In the genomic region with DNA sequence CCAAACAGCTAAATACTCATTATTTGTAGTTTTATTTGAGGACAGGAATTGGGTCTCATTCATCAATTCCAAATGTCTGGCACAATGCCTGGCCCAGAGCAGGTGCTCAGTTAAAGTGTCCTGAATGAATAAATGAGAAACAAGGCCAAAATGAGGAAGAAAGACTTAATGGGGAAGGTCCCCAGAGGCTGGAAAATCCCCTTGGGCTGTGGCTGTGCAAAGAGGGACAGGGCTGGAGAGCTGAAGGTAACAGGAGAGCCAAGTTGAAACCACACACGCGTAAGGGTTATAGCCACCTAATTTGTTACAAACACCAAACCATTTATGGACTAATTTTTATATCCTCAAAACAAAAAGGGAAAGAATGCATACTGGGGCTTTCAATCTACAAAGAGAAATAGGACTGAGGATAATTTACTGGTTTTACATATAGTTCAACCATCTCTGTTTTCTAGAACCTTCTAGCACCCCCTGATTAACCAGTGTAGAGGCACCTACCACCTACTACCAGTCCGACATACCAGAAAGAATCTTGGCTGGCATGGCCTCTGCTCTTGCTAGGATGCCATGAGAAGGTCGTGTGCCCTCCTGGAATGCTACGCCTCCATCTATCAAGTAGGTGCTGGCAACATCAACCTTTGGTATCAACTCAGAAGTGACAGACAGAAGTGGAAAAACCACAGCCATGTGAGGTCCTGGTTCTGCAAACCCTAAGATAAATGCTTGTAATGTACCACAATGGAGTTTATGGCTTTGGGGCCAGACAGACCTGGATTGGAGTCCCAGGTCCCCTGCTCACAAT, we compare ENCODE assay signal across 9 cellular contexts. TPM values are rescaled to one million over a fixed set of nuclear protein-coding genes. Genes with fewer than 3 reads are reported as not detected.
DNase-seq lines count a peak whose midpoint lies in the region; ATAC-seq and TF ChIP-seq lines count a peak whose summit lies in the region.
"Had no signal": no experiment of that assay in that cellular context is flagged by ENCODE, and none has a peak within 500 bp of the region (broad histone marks: within the 10 kb centered on the region; RNA-seq: fewer than 3 reads in every experiment).

No MANE protein-coding gene starts in this region.

- BruUV-seq in MCF 10A (replicated peaks; lab: Mats Ljungman, UMichigan): no TSS peak

- H3K27ac Mint-ChIP-seq in MCF 10A (ENCODE audit: low read depth, unreplicated experiment) (peak overlapping the region; percentile 87), nephron (peak overlapping the region; percentile 68 to 76 (median 73))

- no peak overlapping the region for H3K4me3 Mint-ChIP-seq in MCF 10A (ENCODE audit: unreplicated experiment)
- H3K4me3 Mint-ChIP-seq in nephron: no peak overlapping the region

- intact Hi-C loops in MCF 10A (cut with micrococcal nuclease): no loop called here

- H3K27me3 ChIP-seq in GM06990 (replicated peaks; ENCODE audit: control insufficient read depth, insufficient read depth, low read length): no peaks in the 10 kb centered on the region

- CTCF ChIA-PET in MCF 10A (lab: Yijun Ruan, JAX): interaction anchor here (1.8 kb wide), 1 partner anchor 110 kb away, joined by 8 read pairs; no protein-coding TSS in a partner anchor

- POLR2A ChIA-PET in MCF 10A (lab: Yijun Ruan, JAX): interaction anchor here (1.0 to 2.0 kb wide), 6 partner anchors 8 to 170 kb away, joined by 3 to 9 read pairs (median 4); no protein-coding TSS in a partner anchor

- no peak overlapping the region for H3K4me3 ChIP-seq in GM06990 (replicated peaks; ENCODE audit: low read depth, low read length)

- DNase-seq in GM06990 (ENCODE audit: extremely low read depth, insufficient read length): peak; percentile 52
- DNase-seq in MCF 10A (ENCODE audit: unreplicated experiment): no peak
- no peak for DNase-seq in NCI-H146 treated with DMSO at 0.1 percent for 48 hours (lab: John Stamatoyannopoulos, UW; ENCODE audit: unreplicated experiment)
- DNase-seq in stimulated activated CD8-positive, alpha-beta memory T cell treated with anti-CD3 and anti-CD28 coated beads, Interleukin-4, amount 100 ng/mL, for 48 hours: no peak
- no peak for DNase-seq in GF-D8 (lab: John Stamatoyannopoulos, UW)
- DNase-seq: activated CD8-positive, alpha-beta memory T cell treated with anti-CD3 and anti-CD28 coated beads for 24 hours had no signal

- peaks cover 22% of the 10 kb centered on the region for H3K36me3 Mint-ChIP-seq in MCF 10A (ENCODE audit: insufficient read depth, unreplicated experiment)
- peaks cover 14% of the 10 kb centered on the region for H3K36me3 Mint-ChIP-seq in nephron (ENCODE audit: low read depth)

- no peaks in the 10 kb centered on the region for H3K27me3 Mint-ChIP-seq in MCF 10A (ENCODE audit: insufficient read depth, unreplicated experiment)
- H3K27me3 Mint-ChIP-seq in nephron (ENCODE audit: low read depth): no peaks in the 10 kb centered on the region

- TF ChIP-seq CTCF in GM06990 (IDR thresholded peaks at IDR 0.05; ENCODE audit: insufficient read depth, low read length, poor library complexity, severe bottlenecking) (no peak), MCF 10A (IDR thresholded peaks at IDR 0.05; ENCODE audit: unreplicated experiment) (no peak), nephron (IDR thresholded peaks at IDR 0.05; ENCODE audit: unreplicated experiment in 3 of 3) (no peak)

- peaks cover 68% of the 10 kb centered on the region for H3K4me1 Mint-ChIP-seq in MCF 10A (ENCODE audit: insufficient read depth, unreplicated experiment)
- H3K4me1 Mint-ChIP-seq in nephron: peaks cover 67% of the 10 kb centered on the region

- H3K9me3 Mint-ChIP-seq in MCF 10A (ENCODE audit: unreplicated experiment) (no peaks in the 10 kb centered on the region), nephron (no peaks in the 10 kb centered on the region)

- peak; percentile 52 for ATAC-seq in HG03432 (IDR thresholded peaks at IDR 0.05; ENCODE audit: unreplicated experiment)
- ATAC-seq in GM18873 (IDR thresholded peaks at IDR 0.05; ENCODE audit: low FRiP score, unreplicated experiment): no peak

- peaks cover 10% of the 10 kb centered on the region for H3K36me3 ChIP-seq in GM06990 (ENCODE audit: control insufficient read depth, insufficient read depth, low read length)

RNA-seq across cellular contexts. Expression of gene MYH9, which starts 28.4 kb away (rescaled TPM):
- 643 and 653 TPM in 2 replicates for total RNA-seq in MCF 10A (2022)
